ENCODE assay signal across 8 cellular contexts in genomic region chr1:2412395-2412772, GRCh38. TPM values are rescaled to one million over a fixed set of nuclear protein-coding genes. Genes with fewer than 3 reads are reported as not detected.
DNase-seq lines count a peak whose midpoint lies in the region; ATAC-seq and TF ChIP-seq lines count a peak whose summit lies in the region.

Gene PEX10 (minus strand): TSS chr1:2412564. CDS start chr1:2412502, 62 bp downstream.

- DNase-seq in GM10248 (ENCODE audit: extremely low spot score) (peak; percentile 99), NCI-H1092 (lab: John Stamatoyannopoulos, UW) (peak; percentile 88), SKM-1 (lab: John Stamatoyannopoulos, UW; ENCODE audit: unreplicated experiment) (peak; percentile 83), glomerular endothelial cell (ENCODE audit: extremely low read depth, low read depth, low spot score) (peak; percentile 20), occipital lobe (lab: John Stamatoyannopoulos, UW) (peak; percentile 93), suprapubic skin (ENCODE audit: low spot score in 2 of 2) (peak; percentile 98 to 99)
- peak; percentile 98 to 100 for DNase-seq in activated naive CD4-positive, alpha-beta T cell treated with anti-CD3 and anti-CD28 coated beads, Interleukin-2, amount 50 U/mL, for 72 hours (ENCODE audit: low spot score in 2 of 2)

- H3K36me3 Mint-ChIP-seq in activated naive CD4-positive, alpha-beta T cell treated with anti-CD3 and anti-CD28 coated beads, Interleukin-2, amount 50 U/mL, for 72 hours: peaks cover 4 to 5% of the 10 kb centered on the region in 2 donors

- WGBS in suprapubic skin: no CpG with 5 or more reads among the region's 55 CpGs

- CTCF ChIA-PET in GM10248 (lab: Yijun Ruan, JAX): interaction anchor here (1.0 to 1.7 kb wide), 3 partner anchors 19 to 1312 kb away, joined by 3 to 5 read pairs (median 3); no protein-coding TSS in a partner anchor

- peaks cover 47% of the 10 kb centered on the region for H3K4me1 ChIP-seq in suprapubic skin

- peak within 1 kb of the TSS; percentile 85 for H3K4me3 ChIP-seq in suprapubic skin

- no peaks in the 10 kb centered on the region for H3K9me3 ChIP-seq in suprapubic skin

- TF ChIP-seq CTCF in GM10248 (IDR thresholded peaks at IDR 0.05; ENCODE audit: control extremely low read depth, extremely low read depth, low read depth, missing control alignments) (no peak), suprapubic skin (IDR thresholded peaks at IDR 0.05) (no peak)

- no peak for TF ChIP-seq POLR2A in suprapubic skin (IDR thresholded peaks at IDR 0.05)

- H3K36me3 ChIP-seq in suprapubic skin: peaks cover 27% of the 10 kb centered on the region

- H3K27ac ChIP-seq in suprapubic skin: peak within 1 kb of the TSS; percentile 88

- peaks cover 14% of the 10 kb centered on the region for H3K27me3 ChIP-seq in suprapubic skin

- H3K27ac Mint-ChIP-seq in activated naive CD4-positive, alpha-beta T cell treated with anti-CD3 and anti-CD28 coated beads, Interleukin-2, amount 50 U/mL, for 72 hours: peak within 1 kb of the TSS; percentile 91 to 92

- POLR2A ChIA-PET in GM10248 (lab: Yijun Ruan, JAX): interaction anchor here (1.0 kb wide), 1 partner anchor 21 kb away, joined by 4 read pairs; the partner anchor contains the start of genes MORN1 and RER1

- ATAC-seq in HG02610 (IDR thresholded peaks at IDR 0.05; ENCODE audit: unreplicated experiment): peak; percentile 79
- peak; percentile 93 to 94 for ATAC-seq in activated naive CD4-positive, alpha-beta T cell treated with anti-CD3 and anti-CD28 coated beads, Interleukin-2, amount 50 U/mL, for 72 hours

- H3K9me3 Mint-ChIP-seq in activated naive CD4-positive, alpha-beta T cell treated with anti-CD3 and anti-CD28 coated beads, Interleukin-2, amount 50 U/mL, for 72 hours: no peaks in the 10 kb centered on the region

- TF ChIP-seq EP300 in suprapubic skin (IDR thresholded peaks at IDR 0.05): no peak

RNA-seq across cellular contexts. Expression of gene PEX10, which starts in this region (rescaled TPM):
- 10 to 100 TPM in 1 of 2 donors, 1 to 10 TPM in 1; 4.7 to 17.0 TPM for total RNA-seq in activated naive CD4-positive, alpha-beta T cell treated with anti-CD3 and anti-CD28 coated beads, Interleukin-2, amount 50 U/mL, for 72 hours
- total RNA-seq in glomerular endothelial cell (26.0 and 31.9 TPM in 2 replicates), occipital lobe (21.2 TPM), suprapubic skin (10 to 100 TPM; 16.2 to 39.2 (median 27.3) TPM)

Comparison
In these comparisons a context has a peak if more than half of its experiments do, and no peak if none do; other contexts are left out.
1. Peak in every context shown above with its lines: DNase-seq, ATAC-seq, H3K4me3 ChIP-seq and H3K27ac ChIP-seq.
2. DNase-seq: peak in every context shown above with its lines; median percentile 99 in GM10248; 99 in activated naive CD4-positive, alpha-beta T cell treated with anti-CD3 and anti-CD28 coated beads, Interleukin-2, amount 50 U/mL, for 72 hours; 98 in suprapubic skin; 93 in occipital lobe; 88 in NCI-H1092; 83 in SKM-1; 20 in glomerular endothelial cell.